In the genomic region with DNA sequence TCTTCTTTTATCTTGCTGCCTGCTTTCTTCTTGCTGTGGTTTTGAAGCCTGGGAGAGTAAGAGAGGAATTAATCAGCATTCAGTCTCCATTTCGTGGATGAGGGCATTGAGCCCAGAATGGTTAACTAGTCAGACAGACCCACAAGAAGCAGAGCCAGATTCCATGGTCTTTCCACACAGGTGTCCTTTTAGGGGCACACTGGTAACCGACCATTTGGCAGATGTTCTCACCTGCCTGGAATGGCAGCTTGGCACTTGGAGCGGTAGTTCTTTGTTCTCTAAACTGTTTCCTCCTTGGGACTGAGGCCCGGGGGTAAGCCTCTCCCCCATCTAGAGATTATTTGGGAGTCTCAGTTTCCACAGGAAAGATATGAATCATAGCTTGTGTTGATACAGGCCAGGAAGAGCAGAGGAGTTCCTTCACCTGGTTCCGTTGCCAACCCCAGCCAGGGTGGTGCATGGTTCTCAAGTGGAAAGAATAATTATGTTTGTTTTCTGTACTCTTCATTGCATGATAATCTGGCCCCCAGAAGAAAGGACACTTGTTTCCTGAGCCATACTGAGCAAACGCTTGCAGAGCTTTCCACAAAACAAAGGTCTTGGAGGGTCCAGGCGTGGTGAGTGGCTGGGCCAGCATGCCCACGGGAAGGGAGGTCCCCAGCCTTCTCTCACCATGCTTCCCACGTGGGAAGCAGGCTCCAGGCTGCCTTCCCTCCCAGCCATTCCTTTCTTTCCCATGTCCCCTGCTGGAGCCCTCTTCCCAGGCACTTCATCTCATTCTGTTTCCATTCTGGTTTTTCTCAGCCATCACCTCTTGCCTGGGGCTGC, we compare ENCODE assay signal across 16 cellular contexts. TPM values are rescaled to one million over a fixed set of nuclear protein-coding genes. Genes with fewer than 3 reads are reported as not detected.
A peak's percentile ranks its signal among the peaks of the same experiment; 100 is the strongest.
DNase-seq lines count a peak whose midpoint lies in the region; ATAC-seq lines count a peak whose summit lies in the region.
"Had no signal": no experiment of that assay in that cellular context is flagged by ENCODE, and none has a peak within 500 bp of the region (broad histone marks: within the 10 kb centered on the region; RNA-seq: fewer than 3 reads in every experiment).

No MANE protein-coding gene starts in this region.

- H3K4me3 ChIP-seq in mesodermal cell (ENCODE audit: extremely low read depth, insufficient read depth, low read length, poor library complexity, severe bottlenecking): no peak overlapping the region
- H3K4me3 ChIP-seq: upper lobe of right lung had no signal

- no peaks in the 10 kb centered on the region for H3K9me3 ChIP-seq in mesodermal cell (ENCODE audit: control insufficient read depth, low read length)
- H3K9me3 ChIP-seq: upper lobe of right lung had no signal

- H3K36me3 ChIP-seq in mesodermal cell (ENCODE audit: control insufficient read depth, insufficient read depth, low read length): no peaks in the 10 kb centered on the region
- H3K36me3 ChIP-seq: upper lobe of right lung had no signal

- peaks cover 7% of the 10 kb centered on the region for H3K4me1 ChIP-seq in mesodermal cell (ENCODE audit: control insufficient read depth, insufficient read depth, low read length, poor library complexity, severe bottlenecking)
- H3K4me1 ChIP-seq: upper lobe of right lung had no signal

- 74 to 82% methylated on average over 7 of the region's 9 CpGs for WGBS in mesodermal cell (ENCODE audit: insufficient coverage in 2 of 2), 2 experiments

- ATAC-seq in HG03108 (IDR thresholded peaks at IDR 0.05; ENCODE audit: unreplicated experiment) (no peak), GM21526 (IDR thresholded peaks at IDR 0.05; ENCODE audit: low FRiP score, unreplicated experiment) (no peak)
- ATAC-seq: upper lobe of right lung had no signal

- DNase-seq in ELF-1 (ENCODE audit: low read depth, low spot score): peak; percentile 48
- DNase-seq in NCI-H226: peak; percentile 94
- DNase-seq in ecto neural progenitor cell (ENCODE audit: low spot score): peak; percentile 41
- no peak for DNase-seq in activated CD4-positive, alpha-beta T cell treated with anti-CD3 and anti-CD28 coated beads, Interleukin-2, amount 50 U/mL, for 4 hours
- no peak for DNase-seq in NCI-H2081 treated with DMSO at 0.1 percent for 48 hours (lab: John Stamatoyannopoulos, UW)
- DNase-seq: activated CD4-positive, alpha-beta T cell treated with anti-CD3 and anti-CD28 coated beads for 1 hour; activated naive CD8-positive, alpha-beta T cell treated with anti-CD3 and anti-CD28 coated beads for 36 hours; cortex of kidney; DMS53; foreskin fibroblast; NCI-H2171 treated with DMSO at 0.1 percent for 48 hours; upper lobe of right lung had no signal

- H3K27ac ChIP-seq in mesodermal cell (ENCODE audit: low read depth, low read length, severe bottlenecking): peak overlapping the region; percentile 36
- H3K27ac ChIP-seq: upper lobe of right lung had no signal

RNA-seq across cellular contexts. Expression of gene KRT75, which starts 2.0 kb away (rescaled TPM):
- polyA plus RNA-seq in mesodermal cell (2013, experiment 1 of 2): not detected
- polyA plus RNA-seq in mesodermal cell (2013, experiment 2 of 2): not detected
- polyA plus RNA-seq: BJ had no signal

RNA-seq across cellular contexts. Expression of gene KRT6B, which starts 15.7 kb away (rescaled TPM):
- polyA plus RNA-seq in mesodermal cell (2013, experiment 1 of 2): not detected
- polyA plus RNA-seq in mesodermal cell (2013, experiment 2 of 2): not detected
- polyA plus RNA-seq: BJ had no signal

RNA-seq across cellular contexts. Expression of gene KRT82, which starts 30.1 kb away (rescaled TPM):
- not detected for polyA plus RNA-seq in mesodermal cell (2013, experiment 1 of 2)
- not detected for polyA plus RNA-seq in mesodermal cell (2013, experiment 2 of 2)
- polyA plus RNA-seq: BJ had no signal

RNA-seq across cellular contexts. Expression of gene KRT6C, which starts 37.4 kb away (rescaled TPM):
- not detected for polyA plus RNA-seq in mesodermal cell (2013, experiment 1 of 2)
- polyA plus RNA-seq in mesodermal cell (2013, experiment 2 of 2): not detected
- polyA plus RNA-seq: BJ had no signal

RNA-seq across cellular contexts. Expression of gene KRT84, which starts 50.8 kb away (rescaled TPM):
- polyA plus RNA-seq in mesodermal cell (2013, experiment 1 of 2): not detected
- polyA plus RNA-seq in mesodermal cell (2013, experiment 2 of 2): not detected
- polyA plus RNA-seq: BJ had no signal

Comparison
In these comparisons a context has a peak if more than half of its experiments do, and no peak if none do; other contexts are left out.
1. DNase-seq: peak in ELF-1 (single experiment), NCI-H226 (single experiment) and ecto neural progenitor cell (single experiment); none in activated CD4-positive, alpha-beta T cell treated with anti-CD3 and anti-CD28 coated beads, Interleukin-2, amount 50 U/mL, for 4 hours (0 of 2) and NCI-H2081 treated with DMSO at 0.1 percent for 48 hours (single experiment).